10 cellular contexts compared by ENCODE assay signal in genomic region chr5:142441638-142442037, GRCh38.
A peak's percentile ranks its signal among the peaks of the same experiment; 100 is the strongest.
DNase-seq lines count a peak whose midpoint lies in the region; ATAC-seq and TF ChIP-seq lines count a peak whose summit lies in the region.
"Had no signal": no experiment of that assay in that cellular context is flagged by ENCODE, and none has a peak within 500 bp of the region (broad histone marks: within the 10 kb centered on the region; RNA-seq: fewer than 3 reads in every experiment).

No MANE protein-coding gene starts in this region.

- peaks cover 10% of the 10 kb centered on the region for H3K4me1 Mint-ChIP-seq in activated CD8-positive, alpha-beta T cell treated with anti-CD3 and anti-CD28 coated beads, Interleukin-2, amount 10 ng/mL, durations not matched to agents 7 days and 5 days (ENCODE audit: low read depth)

- intact Hi-C loops in mammary epithelial cell (cut with micrococcal nuclease) (loop anchor here (10.0 kb wide), 1 partner anchor 117 kb away; the partner anchor contains the start of gene SPRY4), breast epithelium (cut with DNase I; ENCODE audit: low total_unique reads) (no loop called here)

- ATAC-seq in activated CD8-positive, alpha-beta T cell treated with anti-CD3 and anti-CD28 coated beads, Interleukin-2, amount 10 ng/mL, durations not matched to agents 7 days and 5 days: peak; percentile 69
- peak; percentile 28 for ATAC-seq in stimulated activated naive CD8-positive, alpha-beta T cell treated with anti-CD3 and anti-CD28 coated beads, Interleukin-15, Interleukin-2, amounts not matched to agents 100 U/mL and 50 U/mL, for 24 hours

- WGBS in mammary epithelial cell (ENCODE audit: low coverage, missing lambda C conversion rate): 53% methylated on average over 4 of the region's 12 CpGs

- no TSS peak for BruUV-seq in mammary epithelial cell (replicated peaks; lab: Mats Ljungman, UMichigan)

- H3K27me3 ChIP-seq in mammary epithelial cell (ENCODE audit: insufficient read depth, low read length) (no peaks in the 10 kb centered on the region), breast epithelium (no peaks in the 10 kb centered on the region)

- no peaks in the 10 kb centered on the region for H3K9me3 Mint-ChIP-seq in activated CD8-positive, alpha-beta T cell treated with anti-CD3 and anti-CD28 coated beads, Interleukin-2, amount 10 ng/mL, durations not matched to agents 7 days and 5 days (ENCODE audit: insufficient read depth)

- peak overlapping the region; percentile 62 for H2AFZ ChIP-seq in mammary epithelial cell (ENCODE audit: low read depth, low read length)

- DNase-seq in mammary epithelial cell (no peak), breast epithelium (ENCODE audit: low spot score in 2 of 2) (no peak), fibroblast of pulmonary artery (ENCODE audit: low read depth) (peak; percentile 68), SHP77 treated with DMSO at 0.1 percent for 48 hours (lab: John Stamatoyannopoulos, UW) (no peak), NCI-H69 (lab: John Stamatoyannopoulos, UW) (no peak), NCI-H2107 treated with DMSO at 0.1 percent for 48 hours (lab: John Stamatoyannopoulos, UW; ENCODE audit: unreplicated experiment) (no peak)
- DNase-seq in activated CD8-positive, alpha-beta T cell treated with anti-CD3 and anti-CD28 coated beads, Interleukin-2, amount 10 ng/mL, durations not matched to agents 7 days and 5 days: peak; percentile 39
- no peak for DNase-seq in stimulated activated naive CD8-positive, alpha-beta T cell treated with anti-CD3 and anti-CD28 coated beads, Interleukin-15, Interleukin-2, amounts not matched to agents 100 U/mL and 50 U/mL, for 24 hours
- DNase-seq: NCI-H1417 treated with DMSO at 0.1 percent for 48 hours had no signal

- H3K27ac Mint-ChIP-seq in activated CD8-positive, alpha-beta T cell treated with anti-CD3 and anti-CD28 coated beads, Interleukin-2, amount 10 ng/mL, durations not matched to agents 7 days and 5 days: no peak overlapping the region

- POLR2A ChIA-PET in activated CD8-positive, alpha-beta T cell treated with anti-CD3 and anti-CD28 coated beads, Interleukin-2, amount 10 ng/mL, durations not matched to agents 7 days and 5 days (lab: Charles Lee): interaction anchor here (0.6 kb wide), 2 partner anchors 86 to 180 kb away, joined by 3 read pairs; no protein-coding TSS in a partner anchor

- TF ChIP-seq CTCF in mammary epithelial cell (conservative IDR thresholded peaks at IDR 0.05 in 1 of 2, IDR thresholded peaks at IDR 0.05 in 1 of 2; ENCODE audit: extremely low read depth in 1 of 2, insufficient read depth in 1 of 2, low read depth in 1 of 2, low read length in 2 of 2): no peak
- no peak for TF ChIP-seq CTCF in breast epithelium (IDR thresholded peaks at IDR 0.05)
- TF ChIP-seq CTCF in fibroblast of pulmonary artery (IDR thresholded peaks at IDR 0.05; ENCODE audit: low read length, missing control alignments): peak; percentile 32

- CTCF ChIA-PET in mammary epithelial cell (lab: Charles Lee; ENCODE audit: low non-redundant PET): no interaction called here
- CTCF ChIA-PET in activated CD8-positive, alpha-beta T cell treated with anti-CD3 and anti-CD28 coated beads, Interleukin-2, amount 10 ng/mL, durations not matched to agents 7 days and 5 days (lab: Charles Lee): interaction anchor here (1.0 kb wide), 1 partner anchor 447 kb away, joined by 3 read pairs; no protein-coding TSS in a partner anchor

- no peak overlapping the region for H3K4me2 ChIP-seq in mammary epithelial cell (ENCODE audit: insufficient read depth, low read depth, low read length)

- H3K36me3 ChIP-seq in mammary epithelial cell (ENCODE audit: insufficient read depth, low read length): no peaks in the 10 kb centered on the region
- H3K36me3 ChIP-seq in breast epithelium: no peaks in the 10 kb centered on the region

- H3K4me3 ChIP-seq in mammary epithelial cell (replicated peaks in 1 of 3; ENCODE audit: insufficient read depth in 1 of 3, low read depth in 2 of 3, low read length in 3 of 3): no peak overlapping the region
- peak overlapping the region in 1 of 3 donors; percentile 35 for H3K4me3 ChIP-seq in breast epithelium
- no peak overlapping the region for H3K4me3 ChIP-seq in fibroblast of pulmonary artery (replicated peaks; ENCODE audit: low read depth, low read length)
- H3K4me3 ChIP-seq: SK-N-MC had no signal

- H3K9me3 ChIP-seq in mammary epithelial cell (replicated peaks; ENCODE audit: insufficient read depth, low read length) (no peaks in the 10 kb centered on the region), breast epithelium (no peaks in the 10 kb centered on the region)

- H3K36me3 Mint-ChIP-seq in activated CD8-positive, alpha-beta T cell treated with anti-CD3 and anti-CD28 coated beads, Interleukin-2, amount 10 ng/mL, durations not matched to agents 7 days and 5 days (ENCODE audit: low read depth): no peaks in the 10 kb centered on the region

- H3K9ac ChIP-seq in mammary epithelial cell (ENCODE audit: insufficient read depth, low read length): no peak overlapping the region

- in situ Hi-C loops in mammary epithelial cell (cut with MboI; ENCODE audit: low sequenced_read_pairs in 2 of 2): no loop called here

- H3K27ac ChIP-seq in mammary epithelial cell (ENCODE audit: insufficient read depth, low read depth, low read length) (no peak overlapping the region), breast epithelium (peak overlapping the region in 1 of 2 donors; percentile 34)
- H3K27ac ChIP-seq: SK-N-MC had no signal

- H3K4me1 ChIP-seq in mammary epithelial cell (ENCODE audit: insufficient read depth, low read length) (peaks cover 12% of the 10 kb centered on the region), breast epithelium (peaks cover 0 to 5% of the 10 kb centered on the region in 2 donors)

- H3K27me3 Mint-ChIP-seq in activated CD8-positive, alpha-beta T cell treated with anti-CD3 and anti-CD28 coated beads, Interleukin-2, amount 10 ng/mL, durations not matched to agents 7 days and 5 days (ENCODE audit: low read depth): peaks cover 19% of the 10 kb centered on the region

- no peak for TF ChIP-seq POLR2A in breast epithelium (IDR thresholded peaks at IDR 0.05)

- no peaks in the 10 kb centered on the region for H3K79me2 ChIP-seq in mammary epithelial cell (ENCODE audit: insufficient read depth, low read length)

- no peak overlapping the region for H3K4me3 Mint-ChIP-seq in activated CD8-positive, alpha-beta T cell treated with anti-CD3 and anti-CD28 coated beads, Interleukin-2, amount 10 ng/mL, durations not matched to agents 7 days and 5 days

- no peaks in the 10 kb centered on the region for H4K20me1 ChIP-seq in mammary epithelial cell (ENCODE audit: insufficient read depth, low read length)

- dilution Hi-C loops in mammary epithelial cell (cut with HindIII; ENCODE audit: low sequenced_read_pairs): no loop called here

Comparison
In these comparisons a context has a peak if more than half of its experiments do, and no peak if none do; other contexts are left out.
1. DNase-seq: peak in activated CD8-positive, alpha-beta T cell treated with anti-CD3 and anti-CD28 coated beads, Interleukin-2, amount 10 ng/mL, durations not matched to agents 7 days and 5 days (single experiment) and fibroblast of pulmonary artery (single experiment); none in mammary epithelial cell (single experiment), breast epithelium (0 of 2), stimulated activated naive CD8-positive, alpha-beta T cell treated with anti-CD3 and anti-CD28 coated beads, Interleukin-15, Interleukin-2, amounts not matched to agents 100 U/mL and 50 U/mL, for 24 hours (single experiment), SHP77 treated with DMSO at 0.1 percent for 48 hours (single experiment), NCI-H69 (single experiment) and NCI-H2107 treated with DMSO at 0.1 percent for 48 hours (single experiment).